ENCODE assay signal across 10 cellular contexts in genomic region chr3:188697127-188697526, GRCh38.
DNase-seq lines count a peak whose midpoint lies in the region; ATAC-seq and TF ChIP-seq lines count a peak whose summit lies in the region.
"Had no signal": no experiment of that assay in that cellular context is flagged by ENCODE, and none has a peak within 500 bp of the region (broad histone marks: within the 10 kb centered on the region; RNA-seq: fewer than 3 reads in every experiment).

No MANE protein-coding gene starts in this region.

- peak; percentile 50 for DNase-seq in stimulated activated CD4-positive, alpha-beta T cell treated with anti-CD3 and anti-CD28 coated beads, Interleukin-1b, Interleukin-23, amount 100 ng/mL, for 48 hours
- no peak for DNase-seq in stimulated activated CD4-positive, alpha-beta T cell treated with anti-CD3 and anti-CD28 coated beads, Interleukin-4, amount 100 ng/mL, for 4 hours
- DNase-seq in stimulated activated naive CD8-positive, alpha-beta T cell treated with anti-CD3 and anti-CD28 coated beads, Interleukin-15, amount 100 ng/mL, for 72 hours, result peak in 1 of 2 donors; percentile 42
- DNase-seq in NCI-H446 (lab: John Stamatoyannopoulos, UW) (no peak), NCI-H748 treated with DMSO at 0.1 percent for 48 hours (lab: John Stamatoyannopoulos, UW) (no peak)
- DNase-seq in effector memory CD4-positive, alpha-beta T cell, result no peak
- DNase-seq: esophagus squamous epithelium had no signal

- H3K4me2 ChIP-seq in OCI-LY1 (ENCODE audit: low read length), result peak overlapping the region; percentile 44

- no peaks in the 10 kb centered on the region for H3K27me3 Mint-ChIP-seq in stimulated activated naive CD8-positive, alpha-beta T cell treated with anti-CD3 and anti-CD28 coated beads, Interleukin-15, amount 100 ng/mL, for 72 hours
- H3K27me3 Mint-ChIP-seq: activated naive CD8-positive, alpha-beta T cell had no signal

- peaks cover 36% of the 10 kb centered on the region for H3K4me1 Mint-ChIP-seq in stimulated activated naive CD8-positive, alpha-beta T cell treated with anti-CD3 and anti-CD28 coated beads, Interleukin-15, amount 100 ng/mL, for 72 hours

- no peak overlapping the region for H3K27ac Mint-ChIP-seq in stimulated activated naive CD8-positive, alpha-beta T cell treated with anti-CD3 and anti-CD28 coated beads, Interleukin-15, amount 100 ng/mL, for 72 hours
- H3K27ac Mint-ChIP-seq: activated naive CD8-positive, alpha-beta T cell had no signal

- peaks cover 97% of the 10 kb centered on the region for H3K4me1 ChIP-seq in OCI-LY1 (ENCODE audit: insufficient read depth, low read length, severe bottlenecking)
- no peaks in the 10 kb centered on the region for H3K4me1 ChIP-seq in effector memory CD4-positive, alpha-beta T cell (ENCODE audit: control insufficient read depth, insufficient read depth, low read length, poor library complexity, severe bottlenecking)
- H3K4me1 ChIP-seq: esophagus squamous epithelium had no signal

- no peak for TF ChIP-seq CTCF in OCI-LY1 (IDR thresholded peaks at IDR 0.05; ENCODE audit: low read length)

- H4K20me1 ChIP-seq in OCI-LY1 (ENCODE audit: insufficient read depth, low read length), result no peaks in the 10 kb centered on the region

- H3K4me3 ChIP-seq in OCI-LY1 (ENCODE audit: low read depth, low read length, poor library complexity, severe bottlenecking), result peak overlapping the region; percentile 28
- H3K4me3 ChIP-seq in effector memory CD4-positive, alpha-beta T cell (ENCODE audit: insufficient read depth, low read depth, low read length, poor library complexity, severe bottlenecking), result no peak overlapping the region
- H3K4me3 ChIP-seq: esophagus squamous epithelium had no signal

- no peaks in the 10 kb centered on the region for H3K79me2 ChIP-seq in OCI-LY1 (ENCODE audit: insufficient read depth, low read length)

- H3K36me3 ChIP-seq in OCI-LY1 (ENCODE audit: insufficient read depth, low read length), result no peaks in the 10 kb centered on the region; the same call in 1 of the 2 replicates
- no peaks in the 10 kb centered on the region for H3K36me3 ChIP-seq in effector memory CD4-positive, alpha-beta T cell (ENCODE audit: control insufficient read depth, insufficient read depth, low read length)
- H3K36me3 ChIP-seq: esophagus squamous epithelium had no signal

- ATAC-seq in HG02798 (IDR thresholded peaks at IDR 0.05; ENCODE audit: poor library complexity, unreplicated experiment), result peak; percentile 50
- ATAC-seq in stimulated activated naive CD8-positive, alpha-beta T cell treated with anti-CD3 and anti-CD28 coated beads, Interleukin-15, amount 100 ng/mL, for 72 hours, result peak; percentile 62

- H3K9me3 Mint-ChIP-seq in stimulated activated naive CD8-positive, alpha-beta T cell treated with anti-CD3 and anti-CD28 coated beads, Interleukin-15, amount 100 ng/mL, for 72 hours, result no peaks in the 10 kb centered on the region

- peak overlapping the region; percentile 90 for H3K27ac ChIP-seq in OCI-LY1 (ENCODE audit: low read depth, low read length, poor library complexity, severe bottlenecking)
- H3K27ac ChIP-seq in effector memory CD4-positive, alpha-beta T cell (ENCODE audit: insufficient read depth, low read length, poor library complexity, severe bottlenecking), result no peak overlapping the region
- H3K27ac ChIP-seq: esophagus squamous epithelium had no signal

- H3K4me3 Mint-ChIP-seq in stimulated activated naive CD8-positive, alpha-beta T cell treated with anti-CD3 and anti-CD28 coated beads, Interleukin-15, amount 100 ng/mL, for 72 hours, result peak overlapping the region in 1 of 2 donors; percentile 35
- H3K4me3 Mint-ChIP-seq: activated naive CD8-positive, alpha-beta T cell had no signal

- peak overlapping the region; percentile 31; the same call in 1 of the 2 replicates for H3K9ac ChIP-seq in OCI-LY1 (ENCODE audit: low read length)

- H3F3A ChIP-seq in OCI-LY1 (ENCODE audit: insufficient read depth, low read length), result no peaks in the 10 kb centered on the region

- no peaks in the 10 kb centered on the region for H3K27me3 ChIP-seq in OCI-LY1 (ENCODE audit: insufficient read depth, low read length)
- H3K27me3 ChIP-seq in effector memory CD4-positive, alpha-beta T cell (replicated peaks; ENCODE audit: control insufficient read depth, insufficient read depth, low read length, poor library complexity, severe bottlenecking), result no peaks in the 10 kb centered on the region
- H3K27me3 ChIP-seq: esophagus squamous epithelium had no signal

- no peaks in the 10 kb centered on the region for H3K9me3 ChIP-seq in OCI-LY1 (ENCODE audit: low read length)
- no peaks in the 10 kb centered on the region for H3K9me3 ChIP-seq in effector memory CD4-positive, alpha-beta T cell (ENCODE audit: control insufficient read depth, low read length)
- H3K9me3 ChIP-seq: esophagus squamous epithelium had no signal

- no peak overlapping the region for H2AFZ ChIP-seq in OCI-LY1 (ENCODE audit: low read length)

- H3K9me2 ChIP-seq in OCI-LY1 (ENCODE audit: low read depth, low read length), result no peaks in the 10 kb centered on the region
